Comparison of ENCODE assay signal across 8 cellular contexts in the genomic region with DNA sequence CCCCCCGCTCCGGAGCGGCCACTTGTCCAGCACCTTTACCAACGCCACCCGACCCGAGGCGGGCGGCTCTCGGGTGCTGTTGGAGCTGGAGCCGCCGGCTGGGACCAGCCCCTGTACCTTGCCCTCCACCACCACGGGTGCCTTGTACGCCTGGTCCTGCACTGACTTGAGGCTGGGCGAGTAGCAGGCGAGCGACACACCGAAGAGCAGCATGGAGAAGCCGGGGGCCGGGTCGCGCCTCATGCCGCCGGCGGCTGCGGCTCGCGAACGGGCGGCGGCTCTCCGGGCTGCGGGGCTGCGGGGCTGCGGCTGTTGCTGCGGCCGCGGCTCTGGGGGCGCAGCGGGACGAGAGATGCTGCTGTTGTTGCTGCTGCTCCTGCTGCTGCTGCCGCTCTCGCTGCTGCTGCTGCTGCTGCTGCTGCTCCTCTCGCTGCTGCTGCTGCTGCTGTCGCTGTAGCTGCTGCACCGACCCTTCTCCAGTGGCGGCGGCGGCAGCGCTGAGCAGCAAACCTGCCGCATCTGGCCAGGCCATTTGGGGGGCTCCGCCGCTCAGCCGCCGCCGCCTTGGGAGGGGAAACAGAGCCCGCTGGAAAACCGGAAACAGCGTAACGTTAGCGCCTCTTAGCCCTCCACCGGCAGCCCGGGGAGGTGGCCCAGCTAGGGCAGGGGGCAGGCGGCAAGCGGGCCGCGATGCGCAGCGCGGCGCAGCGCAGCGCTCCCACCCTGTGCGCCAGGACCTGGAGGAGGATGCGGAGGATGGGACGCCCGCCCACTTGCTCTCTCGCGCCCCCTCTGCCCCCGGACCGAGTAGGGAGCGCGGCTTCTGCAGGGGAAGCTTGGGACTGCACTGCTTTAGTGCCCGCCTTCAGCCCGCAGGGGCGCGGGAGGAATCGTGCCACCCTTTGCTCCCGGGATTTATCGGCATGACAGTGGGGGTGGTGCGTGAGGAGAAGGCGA. TPM values are rescaled to one million over a fixed set of nuclear protein-coding genes. Genes with fewer than 3 reads are reported as not detected.
DNase-seq lines count a peak whose midpoint lies in the region; ATAC-seq, FAIRE-seq and TF ChIP-seq lines count a peak whose summit lies in the region.

Gene NRG2 (minus strand): TSS at position 749 of the 957 bp plus-strand sequence.

- no peaks in the 10 kb centered on the region for H3K36me3 ChIP-seq in cardiac muscle cell
- H3K36me3 ChIP-seq in pancreas: no peaks in the 10 kb centered on the region
- H3K36me3 ChIP-seq in vagina: no peaks in the 10 kb centered on the region

- no peaks in the 10 kb centered on the region for H3K36me3 Mint-ChIP-seq in activated naive CD8-positive, alpha-beta T cell treated with anti-CD3 and anti-CD28 coated beads for 36 hours

- peaks cover 80% of the 10 kb centered on the region for H3K27me3 Mint-ChIP-seq in activated naive CD8-positive, alpha-beta T cell treated with anti-CD3 and anti-CD28 coated beads for 36 hours

- intact Hi-C loops in pancreas (cut with DNase I): no loop called here
- intact Hi-C loops in vagina (cut with DNase I): no loop called here

- H3K4me3 ChIP-seq in cardiac muscle cell (peak within 1 kb of the TSS; percentile 88), pancreas (peak within 1 kb of the TSS; percentile 31 to 79 (median 64)), vagina (peak within 1 kb of the TSS; percentile 58 to 75)

- WGBS in pancreas, 2 donors: 0 to 1% methylated on average over 61 to 91 of the region's 91 CpGs

- DNase-seq in COLO668 (lab: John Stamatoyannopoulos, UW; ENCODE audit: unreplicated experiment): peak; percentile 31
- DNase-seq in HPDE6-E6E7 (ENCODE audit: extremely low spot score): peak; percentile 54
- DNase-seq in SK-N-DZ (ENCODE audit: low spot score): peak; percentile 85
- DNase-seq in activated naive CD8-positive, alpha-beta T cell treated with anti-CD3 and anti-CD28 coated beads for 36 hours: peak; percentile 54
- DNase-seq in cardiac muscle cell (ENCODE audit: low read depth in 1 of 2, low spot score in 1 of 2): peak; percentile 55 to 86
- peak; percentile 62 to 86 (median 74) for DNase-seq in pancreas
- no peak for DNase-seq in vagina (ENCODE audit: extremely low spot score in 2 of 2)

- ATAC-seq in GM19463 (IDR thresholded peaks at IDR 0.05; ENCODE audit: unreplicated experiment) (peak; percentile 68), pancreas (peak; percentile 52 to 74 (median 66))

- H3K27ac Mint-ChIP-seq in activated naive CD8-positive, alpha-beta T cell treated with anti-CD3 and anti-CD28 coated beads for 36 hours: no peak within 1 kb of the TSS

- H3K27ac ChIP-seq in cardiac muscle cell (no peak within 1 kb of the TSS), pancreas (peak within 1 kb of the TSS; percentile 63 to 78 (median 70)), vagina (peak within 1 kb of the TSS; percentile 63)

- H3K9me3 ChIP-seq in cardiac muscle cell (ENCODE audit: low read depth): no peaks in the 10 kb centered on the region
- H3K9me3 ChIP-seq in pancreas: no peaks in the 10 kb centered on the region
- no peaks in the 10 kb centered on the region for H3K9me3 ChIP-seq in vagina

- peak within 1 kb of the TSS; percentile 75 for H3K4me3 Mint-ChIP-seq in activated naive CD8-positive, alpha-beta T cell treated with anti-CD3 and anti-CD28 coated beads for 36 hours

- peaks cover 21% of the 10 kb centered on the region for H3K4me1 Mint-ChIP-seq in activated naive CD8-positive, alpha-beta T cell treated with anti-CD3 and anti-CD28 coated beads for 36 hours

- H3K9me3 Mint-ChIP-seq in activated naive CD8-positive, alpha-beta T cell treated with anti-CD3 and anti-CD28 coated beads for 36 hours: no peaks in the 10 kb centered on the region

- H3K27me3 ChIP-seq in cardiac muscle cell (no peaks in the 10 kb centered on the region), pancreas (no peaks in the 10 kb centered on the region), vagina (no peaks in the 10 kb centered on the region)

- TF ChIP-seq CTCF in cardiac muscle cell (IDR thresholded peaks at IDR 0.05; ENCODE audit: low read depth, low read length) (peak; percentile 43), pancreas (IDR thresholded peaks at IDR 0.05) (peak in 3 of 4 donors; percentile 19 to 31 (median 26)), vagina (IDR thresholded peaks at IDR 0.05) (peak; percentile 11 to 24 (median 20))

- H3K4me1 ChIP-seq in cardiac muscle cell (ENCODE audit: low read depth) (peaks cover 41% of the 10 kb centered on the region), pancreas (peaks cover 0 to 24% (median 13%) of the 10 kb centered on the region in 3 donors), vagina (peaks cover 10% of the 10 kb centered on the region)

- no peak for TF ChIP-seq POLR2A in vagina (IDR thresholded peaks at IDR 0.05)

- FAIRE-seq in pancreas (lab: Jason Lieb, UNC): no peak

RNA-seq across cellular contexts. Expression of gene NRG2, which starts in this region (rescaled TPM):
- polyA plus RNA-seq in SK-N-DZ (2014; cell fraction: cytosol; rRNA removed): 0.05 and 0.06 TPM in 2 replicates
- polyA plus RNA-seq in SK-N-DZ (2014; cell fraction: nucleus; rRNA removed): 0.14 and 0.21 TPM in 2 replicates
- under 1 TPM; 0.10 to 0.14 TPM for total RNA-seq in activated naive CD8-positive, alpha-beta T cell treated with anti-CD3 and anti-CD28 coated beads for 36 hours
- total RNA-seq in cardiac muscle cell (16.5 and 20.7 TPM in 2 replicates), pancreas (1 to 10 TPM; 1.5 to 5.2 (median 3.7) TPM), vagina (5.2 TPM)
- polyA plus RNA-seq in cardiac muscle cell (13.5 and 14.5 TPM in 2 replicates), pancreas (1 to 10 TPM; 1.2 to 3.3 TPM)

Comparison
In these comparisons a context has a peak if more than half of its experiments do, and no peak if none do; other contexts are left out.
1. Peak in DNase-seq in activated naive CD8-positive, alpha-beta T cell treated with anti-CD3 and anti-CD28 coated beads for 36 hours; RNA of the gene not detected or under 1 TPM.
2. DNase-seq: peak in COLO668 (single experiment), HPDE6-E6E7 (single experiment), SK-N-DZ (single experiment), cardiac muscle cell (2 of 2) and pancreas (6 of 6); none in vagina (0 of 2).
3. Peak in every context shown above with its lines, with median percentiles within 50 percentile points of each other: H3K4me3 ChIP-seq and CTCF ChIP-seq.